Comparison of ENCODE assay signal across 19 cellular contexts in the genomic region with DNA sequence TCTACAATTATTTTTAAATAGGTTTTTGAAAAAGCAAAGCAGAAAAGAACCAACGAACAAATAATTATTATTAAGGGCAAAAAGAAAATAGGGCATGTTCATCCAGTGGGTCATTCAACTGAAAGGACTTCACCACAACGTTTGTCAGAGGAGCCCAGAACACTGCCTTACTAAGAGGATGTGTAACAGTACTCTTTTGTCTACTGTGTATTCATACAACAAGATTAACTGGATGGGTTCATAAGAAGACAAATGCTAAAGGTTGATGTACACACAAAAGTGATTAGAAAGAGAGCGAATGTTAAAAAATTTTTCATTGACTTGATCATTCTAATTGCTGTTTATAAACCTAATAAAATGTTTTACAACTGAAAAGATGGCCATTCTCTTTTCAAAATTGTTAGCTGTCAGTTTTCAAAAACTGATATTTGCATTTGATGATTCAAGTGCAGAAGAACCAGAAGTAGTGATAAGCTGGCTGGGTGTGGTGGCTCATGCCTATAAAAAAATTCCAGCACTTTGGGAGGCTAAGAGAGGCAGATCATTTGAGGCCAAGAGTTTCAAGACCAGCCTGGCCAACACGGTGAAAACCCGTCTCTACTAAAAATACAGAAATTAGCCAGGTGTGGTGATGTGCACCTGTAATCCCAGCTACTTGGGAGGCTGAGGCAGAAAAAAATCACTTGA. TPM values are rescaled to one million over a fixed set of nuclear protein-coding genes. Genes with fewer than 3 reads are reported as not detected.
DNase-seq lines count a peak whose midpoint lies in the region; ATAC-seq, FAIRE-seq and TF ChIP-seq lines count a peak whose summit lies in the region.
"Had no signal": no experiment of that assay in that cellular context is flagged by ENCODE, and none has a peak within 500 bp of the region (broad histone marks: within the 10 kb centered on the region; RNA-seq: fewer than 3 reads in every experiment).

No MANE protein-coding gene starts in this region.

- DNase-seq in activated naive CD4-positive, alpha-beta T cell treated with Interleukin-2 at 50 U/mL for 16 hours, result no peak
- DNase-seq in T-helper 17 cell (no peak), medulla oblongata (ENCODE audit: extremely low spot score) (peak; percentile 36), frontal cortex (ENCODE audit: low spot score in 2 of 2) (no peak), GM13977 (ENCODE audit: low spot score) (no peak), gastrocnemius medialis (no peak)
- DNase-seq: CD8-positive, alpha-beta memory T cell; GOT3; NCI-H1092 treated with DMSO at 0.1 percent for 48 hours; NCI-H146; NCI-H2081 treated with DMSO at 0.1 percent for 48 hours had no signal

- ATAC-seq in T-helper 17 cell (no peak), gastrocnemius medialis (no peak)
- ATAC-seq: HCT116, Right ventricle myocardium inferior had no signal

- H3K27me3 Mint-ChIP-seq in activated naive CD4-positive, alpha-beta T cell treated with anti-CD3 and anti-CD28 coated beads, Interleukin-2, amount 50 U/mL, for 24 hours, result no peaks in the 10 kb centered on the region
- H3K27me3 Mint-ChIP-seq in T-helper 17 cell, result no peaks in the 10 kb centered on the region
- H3K27me3 Mint-ChIP-seq: CD8-positive, alpha-beta memory T cell had no signal

- H3K27ac Mint-ChIP-seq in activated naive CD4-positive, alpha-beta T cell treated with anti-CD3 and anti-CD28 coated beads, Interleukin-2, amount 50 U/mL, for 24 hours, result peak overlapping the region; percentile 66
- H3K27ac Mint-ChIP-seq in T-helper 17 cell, result peak overlapping the region; percentile 65

- FAIRE-seq in frontal cortex (lab: Jason Lieb, UNC), result no peak
- FAIRE-seq: A204.1, D721Med, GM12891, GM18507, RCC 7860 had no signal

- H3K9me3 ChIP-seq in T-helper 17 cell (ENCODE audit: control insufficient read depth, low read length, poor library complexity, severe bottlenecking), result no peaks in the 10 kb centered on the region
- no peaks in the 10 kb centered on the region for H3K9me3 ChIP-seq in gastrocnemius medialis

- TF ChIP-seq POLR2A in gastrocnemius medialis (IDR thresholded peaks at IDR 0.05), result no peak

- no peak overlapping the region for H3K27ac ChIP-seq in gastrocnemius medialis

- H3K4me3 Mint-ChIP-seq in activated naive CD4-positive, alpha-beta T cell treated with anti-CD3 and anti-CD28 coated beads, Interleukin-2, amount 50 U/mL, for 24 hours, result no peak overlapping the region
- H3K4me3 Mint-ChIP-seq in T-helper 17 cell, result peak overlapping the region; percentile 47

- no peaks in the 10 kb centered on the region for H3K36me3 ChIP-seq in gastrocnemius medialis

- in situ Hi-C loops in GM13977 (cut with MboI; ENCODE audit: low pct_unique_long_range_greater_than_20kb, low sequenced_read_pairs, unreplicated experiment), result no loop called here
- in situ Hi-C loops in gastrocnemius medialis (cut with MboI; ENCODE audit: low sequenced_read_pairs in 4 of 4), result no loop called here

- H3K27me3 ChIP-seq in gastrocnemius medialis, result no peaks in the 10 kb centered on the region

- peaks cover 88% of the 10 kb centered on the region for H3K4me1 Mint-ChIP-seq in activated naive CD4-positive, alpha-beta T cell treated with anti-CD3 and anti-CD28 coated beads, Interleukin-2, amount 50 U/mL, for 24 hours
- peaks cover 69% of the 10 kb centered on the region for H3K4me1 Mint-ChIP-seq in T-helper 17 cell

- H3K9me3 Mint-ChIP-seq in activated naive CD4-positive, alpha-beta T cell treated with anti-CD3 and anti-CD28 coated beads, Interleukin-2, amount 50 U/mL, for 24 hours, result no peaks in the 10 kb centered on the region
- H3K9me3 Mint-ChIP-seq: CD8-positive, alpha-beta memory T cell had no signal

- H3K4me3 ChIP-seq in gastrocnemius medialis, result no peak overlapping the region

- H3K4me1 ChIP-seq in gastrocnemius medialis, result peaks cover 25 to 30% of the 10 kb centered on the region in 2 donors

- intact Hi-C loops in gastrocnemius medialis (cut with DNase I; ENCODE audit: low total_unique reads), result no loop called here

- peaks cover 11% of the 10 kb centered on the region for H3K36me3 Mint-ChIP-seq in activated naive CD4-positive, alpha-beta T cell treated with anti-CD3 and anti-CD28 coated beads, Interleukin-2, amount 50 U/mL, for 24 hours
- H3K36me3 Mint-ChIP-seq in T-helper 17 cell (ENCODE audit: low read depth), result peaks cover 16% of the 10 kb centered on the region

- no peak for TF ChIP-seq CTCF in GM13977 (IDR thresholded peaks at IDR 0.05; ENCODE audit: extremely low read depth, insufficient read depth, missing control alignments)
- TF ChIP-seq CTCF in gastrocnemius medialis (IDR thresholded peaks at IDR 0.05 in 4 of 5, conservative IDR thresholded peaks at IDR 0.05 in 1 of 5), result no peak

RNA-seq across cellular contexts. Expression of a gene that starts 33.1 kb away (rescaled TPM):
- total RNA-seq in T-helper 17 cell (100 to 1,000 TPM; 187 to 205 TPM), frontal cortex (38.3 TPM), gastrocnemius medialis (10 to 100 TPM in 3 of 4 donors, 1 to 10 TPM in 1; 4.2 to 14.1 (median 12.2) TPM)
